1 cellular context compared by ENCODE assay signal in genomic region chr11:335779-336665, GRCh38.
TF ChIP-seq lines count a peak whose summit lies in the region.

No MANE protein-coding gene starts in this region.

TF ChIP-seq in GM23338, 12 proteins besides CTCF, POLR2A, EP300 and RAD21 (continued from another document):
- TF ChIP-seq ZNF462 (CRISPR knock-in tag; IDR thresholded peaks at IDR 0.05): no peak
- TF ChIP-seq EZH2 (IDR thresholded peaks at IDR 0.05; ENCODE audit: low read depth, unreplicated experiment): no peak
- TF ChIP-seq CREB1 (CRISPR knock-in tag; IDR thresholded peaks at IDR 0.05; ENCODE audit: low read depth): no peak
- TF ChIP-seq REST (IDR thresholded peaks at IDR 0.05; ENCODE audit: unreplicated experiment): no peak
